ENCODE assay signal across 27 cellular contexts in genomic region chr2:160005476-160005875, GRCh38. TPM values are rescaled to one million over a fixed set of nuclear protein-coding genes. Genes with fewer than 3 reads are reported as not detected.
DNase-seq lines count a peak whose midpoint lies in the region; ATAC-seq, FAIRE-seq and TF ChIP-seq lines count a peak whose summit lies in the region.
"Had no signal": no experiment of that assay in that cellular context is flagged by ENCODE, and none has a peak within 500 bp of the region (broad histone marks: within the 10 kb centered on the region; RNA-seq: fewer than 3 reads in every experiment).

No MANE protein-coding gene starts in this region.

- H3K27ac ChIP-seq in right cardiac atrium (ENCODE audit: low read length) (no peak overlapping the region), HepG2 (ENCODE audit: extremely low read length, insufficient read depth, low read length) (no peak overlapping the region), right lobe of liver (no peak overlapping the region), thyroid gland (peak overlapping the region; percentile 91 to 97 (median 96))
- H3K27ac ChIP-seq: A549; BLaER1 treated with 17β-estradiol and CSF1 and Interleukin-3, amounts not matched to agents 10 nM and 100 nM had no signal

- no TSS peak for BruUV-seq in HepG2 (replicated peaks; lab: Mats Ljungman, UMichigan)

- intact Hi-C loops in Right ventricle myocardium superior (cut with DNase I) (no loop called here), right cardiac atrium (cut with DNase I) (no loop called here), HepG2 (cut with micrococcal nuclease; ENCODE audit: unreplicated experiment) (no loop called here), right lobe of liver (cut with DNase I) (no loop called here), thyroid gland (cut with DNase I) (no loop called here)

- H3K36me3 ChIP-seq in HepG2 (replicated peaks in 1 of 2; ENCODE audit: control insufficient read depth in 1 of 2, insufficient read depth in 2 of 2, low read length in 2 of 2) (no peaks in the 10 kb centered on the region), right lobe of liver (no peaks in the 10 kb centered on the region), thyroid gland (no peaks in the 10 kb centered on the region)
- H3K36me3 ChIP-seq: BE2C; BLaER1 treated with 17β-estradiol and CSF1 and Interleukin-3, amounts not matched to agents 10 nM and 100 nM had no signal

- H3K9ac ChIP-seq in HepG2 (ENCODE audit: insufficient read depth, low read depth, low read length) = no peak overlapping the region
- H3K9ac ChIP-seq: BLaER1 treated with 17β-estradiol and CSF1 and Interleukin-3, amounts not matched to agents 10 nM and 100 nM had no signal

- H4K20me1 ChIP-seq in HepG2 (ENCODE audit: insufficient read depth, low read length) = no peaks in the 10 kb centered on the region
- H4K20me1 ChIP-seq: BLaER1 treated with 17β-estradiol and CSF1 and Interleukin-3, amounts not matched to agents 10 nM and 100 nM had no signal

- CTCF ChIA-PET in HepG2 (lab: Yijun Ruan, JAX; ENCODE audit: low intra/inter-chr PET ratio, low total read pairs) = no interaction called here

- TF ChIP-seq EP300 in HepG2 (IDR thresholded peaks at IDR 0.05; ENCODE audit: low read depth in 2 of 2, low read length in 2 of 2) (no peak), HepG2 (CRISPR knock-in tag; IDR thresholded peaks at IDR 0.05; ENCODE audit: borderline replicate concordance) (no peak)

- TF ChIP-seq CTCF in HepG2 (CRISPR knock-in tag; IDR thresholded peaks at IDR 0.05) (no peak), right lobe of liver (IDR thresholded peaks at IDR 0.05) (no peak), thyroid gland (IDR thresholded peaks at IDR 0.05) (peak in 2 of 6 experiments; percentile 27 to 39)

- no peaks in the 10 kb centered on the region for H3K4me1 ChIP-seq in right cardiac atrium (ENCODE audit: control insufficient read depth, insufficient read depth, low read length)
- H3K4me1 ChIP-seq in HepG2 (ENCODE audit: insufficient read depth, low read length) = no peaks in the 10 kb centered on the region
- H3K4me1 ChIP-seq in right lobe of liver = no peaks in the 10 kb centered on the region
- peaks cover 28 to 38% of the 10 kb centered on the region in 2 donors for H3K4me1 ChIP-seq in thyroid gland
- H3K4me1 ChIP-seq: A549, BE2C had no signal

- TF ChIP-seq POLR2A in HepG2 (IDR thresholded peaks at IDR 0.05; ENCODE audit: insufficient read depth in 1 of 2, low read depth in 2 of 2, low read length in 2 of 2) (no peak), right lobe of liver (IDR thresholded peaks at IDR 0.05) (no peak), thyroid gland (IDR thresholded peaks at IDR 0.05) (peak in 1 of 2 donors; percentile 12)

- H3K4me3 ChIP-seq in right cardiac atrium (ENCODE audit: low read length) (no peak overlapping the region), HepG2 (replicated peaks in 1 of 3; ENCODE audit: insufficient read depth in 1 of 3, low read depth in 2 of 3, low read length in 3 of 3) (no peak overlapping the region), right lobe of liver (no peak overlapping the region), thyroid gland (replicated peaks in 1 of 3) (no peak overlapping the region)
- H3K4me3 ChIP-seq: A549; BLaER1 treated with 17β-estradiol and CSF1 and Interleukin-3, amounts not matched to agents 10 nM and 100 nM; GM12878; GM23338 had no signal

- H2AFZ ChIP-seq in HepG2 (ENCODE audit: low read length) = no peak overlapping the region
- H2AFZ ChIP-seq: GM23338 had no signal

- 77% methylated on average over 5 of the region's 5 CpGs for WGBS in right cardiac atrium
- 63% methylated on average over 5 of the region's 5 CpGs for WGBS in HepG2 (ENCODE audit: low lambda C conversion rate)
- WGBS in right lobe of liver (ENCODE audit: insufficient coverage, low coverage, low lambda C conversion rate, missing lambda C conversion rate) = 89% methylated on average over 4 of the region's 5 CpGs
- WGBS in thyroid gland, 2 donors = 29 to 38% methylated on average over 5 of the region's 5 CpGs

- POLR2A ChIA-PET in HepG2 (lab: Yijun Ruan, JAX) = no interaction called here

- in situ Hi-C loops in HepG2 (cut with HindIII; ENCODE audit: extremely low pct_ligation_motif_present, low pct_unique_long_range_greater_than_20kb) = no loop called here

- peak; percentile 77 for ATAC-seq in Right ventricle myocardium superior (ENCODE audit: poor library complexity)
- no peak for ATAC-seq in right cardiac atrium
- no peak for ATAC-seq in HepG2
- ATAC-seq in right lobe of liver = no peak
- no peak for ATAC-seq in GM18502 (IDR thresholded peaks at IDR 0.05; ENCODE audit: poor library complexity, unreplicated experiment)
- ATAC-seq: A549, GM23338, HCT116 had no signal

- no peak overlapping the region for H3K4me2 ChIP-seq in HepG2 (ENCODE audit: low read depth, low read length)
- H3K4me2 ChIP-seq: A549, GM23338 had no signal

- no peak for TF ChIP-seq RAD21 in HepG2 (CRISPR knock-in tag; IDR thresholded peaks at IDR 0.05)

- no peak for FAIRE-seq in HepG2 (lab: Jason Lieb, UNC)
- FAIRE-seq: A549, D721Med, GM18507 had no signal

- DNase-seq in Right ventricle myocardium superior = peak; percentile 37
- DNase-seq in right cardiac atrium = no peak
- DNase-seq in HepG2 (ENCODE audit: low spot score) = no peak
- DNase-seq in right lobe of liver = no peak
- peak; percentile 36 for DNase-seq in left kidney (ENCODE audit: low read depth, low spot score)
- DNase-seq in thyroid gland = peak; percentile 92 to 93
- no peak for DNase-seq in SKM-1 treated with dmso at 0.1 percent for 144 hours (lab: John Stamatoyannopoulos, UW; ENCODE audit: unreplicated experiment)
- DNase-seq: 8988T; ACHN; AML-193; BE2C; CD4-positive, alpha-beta T cell; CD8-positive, alpha-beta memory T cell; DMS 273 treated with DMSO at 0.1 percent for 48 hours; DMS79; EL; GDM1; H9 had no signal

- no peaks in the 10 kb centered on the region for H3K79me2 ChIP-seq in HepG2 (ENCODE audit: insufficient read depth, low read length)

- H3K27me3 ChIP-seq in right cardiac atrium (ENCODE audit: control insufficient read depth, insufficient read depth) = no peaks in the 10 kb centered on the region
- H3K27me3 ChIP-seq in HepG2 (ENCODE audit: control insufficient read depth in 1 of 2, insufficient read depth in 2 of 2, low read length in 2 of 2) = peaks cover 0 to 16% of the 10 kb centered on the region in 2 experiments; a peak in 2 of 5 replicates
- H3K27me3 ChIP-seq in right lobe of liver = no peaks in the 10 kb centered on the region
- no peaks in the 10 kb centered on the region for H3K27me3 ChIP-seq in thyroid gland
- H3K27me3 ChIP-seq: BLaER1 treated with 17β-estradiol and CSF1 and Interleukin-3, amounts not matched to agents 10 nM and 100 nM had no signal

- H3K9me3 ChIP-seq in right cardiac atrium (ENCODE audit: control insufficient read depth, low read length) (no peaks in the 10 kb centered on the region), HepG2 (ENCODE audit: low read length) (no peaks in the 10 kb centered on the region), right lobe of liver (no peaks in the 10 kb centered on the region), thyroid gland (no peaks in the 10 kb centered on the region)
- H3K9me3 ChIP-seq: A549, BE2C had no signal

TF ChIP-seq in HepG2, 621 proteins besides CTCF, POLR2A, EP300 and RAD21 (continues in another document):
- 0 out of 2 replicates have a peak, but pooled peaks have one; percentile 17 for TF ChIP-seq MAFF (IDR thresholded peaks at IDR 0.05; ENCODE audit: low read depth, low read length)
- no peak for TF ChIP-seq NAIF1 (CRISPR knock-in tag; IDR thresholded peaks at IDR 0.05; ENCODE audit: borderline replicate concordance)

RNA-seq across cellular contexts. Expression of gene PLA2R1, which starts 56.9 kb away (rescaled TPM):
- total RNA-seq in Right ventricle myocardium superior (3.0 TPM), right cardiac atrium (1 to 10 TPM; 4.1 to 5.9 (median 5.1) TPM), HepG2 (2016; rRNA removed; fragmentation: Illumina TruSeq; extraction: Trizol) (not detected in 2 replicates), right lobe of liver (1 to 10 TPM in 3 of 6 experiments, under 1 TPM in 3; 0.70 to 1.6 (median 0.97) TPM), thyroid gland (100 to 1,000 TPM in 3 of 4 donors, 10 to 100 TPM in 1; 86.0 to 246 (median 152) TPM)
- polyA plus RNA-seq in right cardiac atrium (1.8 TPM), HepG2 (2011; rRNA removed) (not detected in 2 replicates)
- total RNA-seq in HepG2 (2016; cell fraction: cytosol; rRNA removed; fragmentation: Illumina TruSeq; extraction: Trizol; ENCODE audit: low read depth) = not detected in 2 replicates
- not detected in 2 replicates for total RNA-seq in HepG2 (2016; cell fraction: insoluble cytoplasmic fraction; rRNA removed; fragmentation: Illumina TruSeq; extraction: Trizol)
- total RNA-seq in HepG2 (2016; cell fraction: membrane; rRNA removed; fragmentation: Illumina TruSeq; extraction: Trizol) = not detected in 2 replicates
- not detected in 2 replicates for total RNA-seq in HepG2 (2016; cell fraction: nucleus; rRNA removed; fragmentation: Illumina TruSeq; extraction: Trizol)
- not detected in 2 replicates for polyA plus RNA-seq in HepG2 (2011; cell fraction: cytosol; rRNA removed)
- not detected in 2 replicates for polyA plus RNA-seq in HepG2 (2011; cell fraction: nucleus; rRNA removed)
- not detected in 2 replicates for polyA plus RNA-seq in HepG2 (2012)
- polyA plus RNA-seq in HepG2 (2016; cell fraction: cytosol; fragmentation: Illumina TruSeq; extraction: Trizol; ENCODE audit: low read depth) = not detected in 2 replicates
- not detected in 2 replicates for polyA plus RNA-seq in HepG2 (2016; cell fraction: insoluble cytoplasmic fraction; fragmentation: Illumina TruSeq; extraction: Trizol; ENCODE audit: low read depth)
- polyA plus RNA-seq in HepG2 (2016; cell fraction: membrane; fragmentation: Illumina TruSeq; extraction: Trizol; ENCODE audit: low read depth) = not detected in 2 replicates
- not detected in 2 replicates for polyA plus RNA-seq in HepG2 (2016; cell fraction: nucleus; fragmentation: Illumina TruSeq; extraction: Trizol; ENCODE audit: insufficient read depth, low read depth)
- 0.09 TPM in 1 of 2 replicates, not detected in the other for polyA minus RNA-seq in HepG2 (2011; rRNA and poly(A)+ RNA removed; ENCODE audit: low replicate concordance)
- not detected in 2 replicates for polyA minus RNA-seq in HepG2 (2011; cell fraction: cytosol; rRNA and poly(A)+ RNA removed)
- polyA minus RNA-seq in HepG2 (2011; cell fraction: nucleus; rRNA and poly(A)+ RNA removed) = not detected in 2 replicates
- total RNA-seq: CD4-positive, alpha-beta T cell; CD8-positive, alpha-beta memory T cell; GM12878 had no signal
- polyA plus RNA-seq: CD14-positive monocyte; CD8-positive, alpha-beta memory T cell had no signal

Comparison
In these comparisons a context has a peak if more than half of its experiments do, and no peak if none do; other contexts are left out.
1. DNase-seq: peak in Right ventricle myocardium superior (single experiment), left kidney (single experiment) and thyroid gland (2 of 2); none in right cardiac atrium (0 of 3), HepG2 (single experiment), right lobe of liver (0 of 3) and SKM-1 treated with dmso at 0.1 percent for 144 hours (single experiment).
2. H3K27ac ChIP-seq: peak in thyroid gland (3 of 3); none in right cardiac atrium (single experiment), HepG2 (single experiment) and right lobe of liver (0 of 3).
3. RNA of gene PLA2R1, which starts 56.9 kb away (total RNA-seq): 86.0 to 246 TPM in thyroid gland; 4.1 to 5.9 TPM in right cardiac atrium, 3.0 TPM in Right ventricle myocardium superior (single experiment), 0.70 to 1.6 TPM in right lobe of liver and not detected in HepG2; every median in the first group is over 10 times any median in the second.